Comparison of ENCODE assay signal across 19 cellular contexts in the genomic region with DNA sequence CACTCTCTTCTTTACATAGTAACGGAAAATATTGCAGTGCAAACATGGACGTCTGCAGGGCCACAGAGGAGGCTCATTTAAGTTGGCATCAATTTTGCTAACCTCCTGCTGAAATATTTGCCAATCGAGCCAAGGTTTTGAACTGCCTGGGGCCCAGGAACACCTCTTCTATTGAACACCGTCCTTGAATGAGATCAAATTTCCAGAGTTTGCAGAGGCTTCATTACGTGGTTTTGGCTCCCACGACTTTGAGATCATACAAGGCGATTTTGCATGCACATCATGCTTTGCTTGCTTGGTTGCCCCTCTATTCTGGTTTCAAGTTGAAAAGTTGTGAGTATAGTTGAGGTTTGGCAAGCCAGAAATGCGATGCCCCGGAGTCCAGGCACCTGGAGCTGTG.
"Had no signal": no experiment of that assay in that cellular context is flagged by ENCODE, and none has a peak within 500 bp of the region (broad histone marks: within the 10 kb centered on the region; RNA-seq: fewer than 3 reads in every experiment).

No MANE protein-coding gene starts in this region.

- H3K4me3 ChIP-seq: mucosa of descending colon, thoracic aorta, upper lobe of right lung had no signal

- H3K36me3 Mint-ChIP-seq: activated naive CD4-positive, alpha-beta T cell treated with anti-CD3 and anti-CD28 coated beads, Interleukin-2, amount 50 U/mL, for 72 hours; memory B cell; naive thymus-derived CD8-positive, alpha-beta T cell; stimulated activated effector memory CD8-positive, alpha-beta T cell treated with anti-CD3 and anti-CD28 coated beads, Interleukin-12 subunit alpha, Interleukin-12 subunit beta, amount 100 ng/mL, for 72 hours had no signal

- H3K4me1 ChIP-seq: upper lobe of right lung had no signal

- H3K27ac ChIP-seq: thoracic aorta, upper lobe of right lung had no signal

- H3K9me3 ChIP-seq: mucosa of descending colon, thoracic aorta, upper lobe of right lung had no signal

- H3K36me3 ChIP-seq: thoracic aorta, upper lobe of right lung had no signal

- H3K4me3 Mint-ChIP-seq: activated CD8-positive, alpha-beta T cell treated with anti-CD3 and anti-CD28 coated beads, Interleukin-2, amount 10 ng/mL, durations not matched to agents 7 days and 5 days; effector memory CD8-positive, alpha-beta T cell; memory B cell; naive thymus-derived CD8-positive, alpha-beta T cell; stimulated activated effector memory CD8-positive, alpha-beta T cell treated with anti-CD3 and anti-CD28 coated beads, Interleukin-12 subunit alpha, Interleukin-12 subunit beta, amount 100 ng/mL, for 72 hours; WTC11 had no signal

- H3K27ac Mint-ChIP-seq: activated CD8-positive, alpha-beta T cell treated with anti-CD3 and anti-CD28 coated beads, Interleukin-2, amount 10 ng/mL, durations not matched to agents 7 days and 5 days; activated naive CD4-positive, alpha-beta T cell treated with anti-CD3 and anti-CD28 coated beads, Interleukin-2, amount 50 U/mL, for 72 hours; effector memory CD8-positive, alpha-beta T cell; memory B cell; naive thymus-derived CD8-positive, alpha-beta T cell; stimulated activated effector memory CD8-positive, alpha-beta T cell treated with anti-CD3 and anti-CD28 coated beads, Interleukin-12 subunit alpha, Interleukin-12 subunit beta, amount 100 ng/mL, for 72 hours; WTC11 had no signal

- DNase-seq: activated CD4-positive, alpha-beta T cell treated with anti-CD3 and anti-CD28 coated beads for 4 hours; activated CD8-positive, alpha-beta memory T cell treated with anti-CD3 and anti-CD28 coated beads, Interleukin-2, amount 50 U/mL, for 4 hours; activated CD8-positive, alpha-beta T cell treated with anti-CD3 and anti-CD28 coated beads, Interleukin-2, amount 10 ng/mL, durations not matched to agents 7 days and 5 days; activated gamma-delta T cell; activated T-cell treated with anti-CD3 and anti-CD28 coated beads, Interleukin-2, amount 50 U/mL, for 48 hours; cerebellar nuclear complex; effector memory CD8-positive, alpha-beta T cell; head of caudate nucleus; kidney glomerular epithelial cell; left ventricle myocardium superior; mucosa of descending colon; naive thymus-derived CD8-positive, alpha-beta T cell; retina; upper lobe of right lung had no signal

- H3K4me1 Mint-ChIP-seq: memory B cell; naive thymus-derived CD8-positive, alpha-beta T cell; stimulated activated effector memory CD8-positive, alpha-beta T cell treated with anti-CD3 and anti-CD28 coated beads, Interleukin-12 subunit alpha, Interleukin-12 subunit beta, amount 100 ng/mL, for 72 hours had no signal

- H3K9me3 Mint-ChIP-seq: memory B cell; stimulated activated effector memory CD8-positive, alpha-beta T cell treated with anti-CD3 and anti-CD28 coated beads, Interleukin-12 subunit alpha, Interleukin-12 subunit beta, amount 100 ng/mL, for 72 hours had no signal
